8 cellular contexts compared by ENCODE assay signal in genomic region chr1:39132505-39133339, GRCh38.
DNase-seq lines count a peak whose midpoint lies in the region; ATAC-seq and TF ChIP-seq lines count a peak whose summit lies in the region.

No MANE protein-coding gene starts in this region.

- H3K4me1 ChIP-seq in iPS-20b (ENCODE audit: insufficient read depth, low read length) = peaks cover 48% of the 10 kb centered on the region
- H3K4me1 ChIP-seq in skeletal muscle tissue (ENCODE audit: control insufficient read depth in 3 of 3, insufficient read depth in 3 of 3, low read length in 3 of 3) = peaks cover 24 to 41% (median 30%) of the 10 kb centered on the region in 3 donors

- no peak for ATAC-seq in GM21529 (IDR thresholded peaks at IDR 0.05; ENCODE audit: unreplicated experiment)

- H3K36me3 ChIP-seq in iPS-20b (ENCODE audit: insufficient read depth, low read depth, low read length) (peaks cover 4% of the 10 kb centered on the region; the same call in 1 of the 2 replicates), skeletal muscle tissue (ENCODE audit: control insufficient read depth in 3 of 3, insufficient read depth in 3 of 3, low read length in 3 of 3) (no peaks in the 10 kb centered on the region)

- H3K9ac ChIP-seq in iPS-20b (ENCODE audit: low read depth, low read length) (peak overlapping the region; percentile 61; the same call in 1 of the 2 replicates), skeletal muscle tissue (ENCODE audit: low read depth in 1 of 3, low read length in 3 of 3) (peak overlapping the region in 2 of 3 donors; percentile 8 to 28)

- in situ Hi-C loops in astrocyte of the cerebellum (cut with HindIII; ENCODE audit: low sequenced_read_pairs) = no loop called here

- TF ChIP-seq CTCF in astrocyte of the cerebellum (IDR thresholded peaks at IDR 0.05; ENCODE audit: low read depth, low read length, missing control alignments) = peak; percentile 33

- H3K27me3 ChIP-seq in iPS-20b (ENCODE audit: insufficient read depth, low read length) (no peaks in the 10 kb centered on the region), skeletal muscle tissue (ENCODE audit: control insufficient read depth in 3 of 3, insufficient read depth in 3 of 3, low read length in 3 of 3) (no peaks in the 10 kb centered on the region)

- H3K9me3 ChIP-seq in iPS-20b (ENCODE audit: insufficient read depth, low read depth, low read length) (no peaks in the 10 kb centered on the region), skeletal muscle tissue (ENCODE audit: control insufficient read depth in 3 of 3, low read length in 3 of 3) (no peaks in the 10 kb centered on the region)

- DNase-seq in HuH-7.5 (ENCODE audit: low spot score) (peak; percentile 33), astrocyte of the cerebellum (ENCODE audit: low read depth) (no peak), NCI-H2171 (lab: John Stamatoyannopoulos, UW) (no peak), HUDEP-2 (lab: John Stamatoyannopoulos, UW; ENCODE audit: unreplicated experiment in 76 of 76) (no peak), NCI-H1436 (lab: John Stamatoyannopoulos, UW) (no peak)

- no peak overlapping the region for H3K4me3 ChIP-seq in astrocyte of the cerebellum (ENCODE audit: low read depth, low read length)
- H3K4me3 ChIP-seq in iPS-20b (ENCODE audit: low read length) = peak overlapping the region; percentile 42; the same call in 1 of the 2 replicates
- H3K4me3 ChIP-seq in skeletal muscle tissue (ENCODE audit: low read length in 3 of 3) = peak overlapping the region in 2 of 3 donors; percentile 2 to 45

- H3K27ac ChIP-seq in iPS-20b (ENCODE audit: low read length) = peak overlapping the region; percentile 77
- peak overlapping the region; percentile 82 for H3K27ac ChIP-seq in skeletal muscle tissue (ENCODE audit: low read depth, low read length)
